Comparison of ENCODE assay signal across 28 cellular contexts in genomic region chr17:44687752-44688151, GRCh38. TPM values are rescaled to one million over a fixed set of nuclear protein-coding genes. Genes with fewer than 3 reads are reported as not detected.
DNase-seq lines count a peak whose midpoint lies in the region; ATAC-seq, FAIRE-seq and TF ChIP-seq lines count a peak whose summit lies in the region.
"Had no signal": no experiment of that assay in that cellular context is flagged by ENCODE, and none has a peak within 500 bp of the region (broad histone marks: within the 10 kb centered on the region; RNA-seq: fewer than 3 reads in every experiment).

No MANE protein-coding gene starts in this region.

- no peaks in the 10 kb centered on the region for H3K27me3 ChIP-seq in vagina
- H3K27me3 ChIP-seq: SJSA1 had no signal

- TF ChIP-seq CTCF in A549 (IDR thresholded peaks at IDR 0.05) (no peak), neural crest cell (conservative IDR thresholded peaks at IDR 0.05) (no peak), vagina (IDR thresholded peaks at IDR 0.05) (no peak)

- no peak for TF ChIP-seq EP300 in A549 (IDR thresholded peaks at IDR 0.05)

- no peak overlapping the region for H3K27ac Mint-ChIP-seq in neural crest cell (ENCODE audit: unreplicated experiment)
- H3K27ac Mint-ChIP-seq: CD8-positive, alpha-beta T cell had no signal

- H3K4me1 ChIP-seq in A549: peaks cover 21% of the 10 kb centered on the region
- peaks cover 20% of the 10 kb centered on the region for H3K4me1 ChIP-seq in vagina

- H3K4me2 ChIP-seq in A549: 0 out of 3 replicates have a peak overlapping the region, but pooled peaks have one; percentile 92

- intact Hi-C loops in vagina (cut with DNase I): no loop called here

- H3K36me3 Mint-ChIP-seq in neural crest cell (ENCODE audit: low read depth): no peaks in the 10 kb centered on the region

- DNase-seq in A549 (ENCODE audit: low read depth in 1 of 2, low spot score in 1 of 2) (no peak), LHCN-M2 (ENCODE audit: low read depth) (peak; percentile 35), fibroblast of peridontal ligament (ENCODE audit: extremely low read depth) (peak; percentile 36), neural crest cell (ENCODE audit: low read depth, low spot score) (no peak), T-helper 9 cell (no peak), CD1c-positive myeloid dendritic cell (ENCODE audit: extremely low spot score) (no peak), vagina (ENCODE audit: extremely low spot score in 2 of 2) (no peak)
- no peak for DNase-seq in activated CD8-positive, alpha-beta memory T cell treated with anti-CD3 and anti-CD28 coated beads, Interleukin-2, amount 50 U/mL, for 4 hours
- DNase-seq: AML-193; C1 segment of cervical spinal cord; Caco-2; CD8-positive, alpha-beta T cell; DMS79 treated with DMSO at 0.1 percent for 48 hours; HCEC 1CT; IMR-90; KG1; NCI-H1048; NCI-H1417; NCI-H1694; NCI-H2029 treated with DMSO at 0.1 percent for 48 hours; NCI-H526 treated with DMSO at 0.1 percent for 48 hours; Right ventricle myocardium superior; RPMI8226 had no signal

- H3K4me3 ChIP-seq in A549: no peak overlapping the region
- no peak overlapping the region for H3K4me3 ChIP-seq in vagina

- H3K27ac ChIP-seq in A549 (no peak overlapping the region), vagina (no peak overlapping the region)
- H3K27ac ChIP-seq: SJSA1 had no signal

- no peak for FAIRE-seq in A549 (lab: Jason Lieb, UNC)
- FAIRE-seq: A204.1, GM12892, GM19239, H1 had no signal

- WGBS in A549 (ENCODE audit: missing lambda C conversion rate): 95% methylated on average over 1 of the region's 1 CpG

- no peaks in the 10 kb centered on the region for H3K27me3 Mint-ChIP-seq in neural crest cell (ENCODE audit: low read depth)

- TF ChIP-seq POLR2A in A549 (IDR thresholded peaks at IDR 0.05; ENCODE audit: low read length) (no peak), vagina (IDR thresholded peaks at IDR 0.05) (no peak)

- no peak for ATAC-seq in A549
- ATAC-seq: CD8-positive, alpha-beta T cell had no signal

- H3K9me3 ChIP-seq in A549 (no peaks in the 10 kb centered on the region), vagina (no peaks in the 10 kb centered on the region)
- H3K9me3 ChIP-seq: Caco-2, SJSA1 had no signal

- H3K4me3 Mint-ChIP-seq in neural crest cell: peak overlapping the region; percentile 5

- CTCF ChIA-PET in A549 (lab: Yijun Ruan, JAX): interaction anchor here (0.6 to 3.2 kb wide), 7 partner anchors 9 to 220 kb away, joined by 3 to 24 read pairs (median 3); partner anchors contain the start of gene MEIOC

- TF ChIP-seq RAD21 in A549 (conservative IDR thresholded peaks at IDR 0.05 in 1 of 2, IDR thresholded peaks at IDR 0.05 in 1 of 2): no peak

- no peaks in the 10 kb centered on the region for H3K9me3 Mint-ChIP-seq in neural crest cell
- H3K9me3 Mint-ChIP-seq: CD8-positive, alpha-beta T cell had no signal

- H3K4me1 Mint-ChIP-seq in neural crest cell: peaks cover 19% of the 10 kb centered on the region

- H3K36me3 ChIP-seq in vagina: peaks cover 0 to 8% of the 10 kb centered on the region in 2 donors

- POLR2A ChIA-PET in A549 (lab: Yijun Ruan, JAX): interaction anchor here (0.7 kb wide), 1 partner anchor 21 kb away, joined by 5 read pairs; no protein-coding TSS in a partner anchor

TF ChIP-seq in A549, 52 proteins besides CTCF, POLR2A, EP300 and RAD21:
- TF ChIP-seq SREBF2 (IDR thresholded peaks at IDR 0.05): no peak
- TF ChIP-seq JUNB (IDR thresholded peaks at IDR 0.05): no peak
- no peak for TF ChIP-seq SMC3 (IDR thresholded peaks at IDR 0.05)
- TF ChIP-seq BCL3 (IDR thresholded peaks at IDR 0.05): no peak
- TF ChIP-seq HDAC2 (IDR thresholded peaks at IDR 0.05): no peak
- no peak for TF ChIP-seq TFCP2L1 (CRISPR knock-in tag; IDR thresholded peaks at IDR 0.05)
- TF ChIP-seq MYC (IDR thresholded peaks at IDR 0.05; ENCODE audit: borderline replicate concordance, low read length): no peak
- TF ChIP-seq HOXB13 (CRISPR knock-in tag; IDR thresholded peaks at IDR 0.05; ENCODE audit: low read depth): no peak
- TF ChIP-seq JUN (IDR thresholded peaks at IDR 0.05): no peak
- no peak for TF ChIP-seq ZFP36 (IDR thresholded peaks at IDR 0.05; ENCODE audit: borderline replicate concordance, partially characterized antibody)
- no peak for TF ChIP-seq ZSCAN20 (CRISPR knock-in tag; IDR thresholded peaks at IDR 0.05)
- TF ChIP-seq NPAS2 (CRISPR knock-in tag; IDR thresholded peaks at IDR 0.05; ENCODE audit: borderline replicate concordance): no peak
- no peak for TF ChIP-seq RARB (CRISPR knock-in tag; IDR thresholded peaks at IDR 0.05)

RNA-seq across cellular contexts. Expression of gene CCDC43, which starts 1.8 kb away (rescaled TPM):
- polyA plus RNA-seq in A549 (2011; rRNA removed) (24.1 and 34.3 TPM in 2 replicates), A549 (2017; fragmentation: RNase III; extraction: RNeasy Plus Mini Kit Qiagen cat#74134 plus additional on column Dnase treatment) (35.6 to 39.4 TPM (median 37.3 TPM) in 3 replicates)
- 6.8 and 8.2 TPM in 2 replicates for polyA plus RNA-seq in A549 (2012; cell fraction: cytosol; rRNA removed)
- 2.7 and 5.3 TPM in 2 replicates for polyA plus RNA-seq in A549 (2012; cell fraction: nucleus; rRNA removed)
- polyA minus RNA-seq in A549 (2011; rRNA and poly(A)+ RNA removed): 6.9 and 8.3 TPM in 2 replicates
- total RNA-seq in LHCN-M2 (2014; rRNA removed) (30.1 and 30.7 TPM in 2 replicates), neural crest cell (29.0 and 32.8 TPM in 2 replicates), vagina (15.5 TPM)
- polyA plus RNA-seq in LHCN-M2 (2012): 16.4 TPM

RNA-seq across cellular contexts. Expression of gene DBF4B, which starts 20.7 kb away (rescaled TPM):
- polyA plus RNA-seq in A549 (2011; rRNA removed) (16.5 and 16.9 TPM in 2 replicates), A549 (2017; fragmentation: RNase III; extraction: RNeasy Plus Mini Kit Qiagen cat#74134 plus additional on column Dnase treatment) (27.5 to 32.3 TPM (median 30.1 TPM) in 3 replicates)
- polyA plus RNA-seq in A549 (2012; cell fraction: cytosol; rRNA removed): 26.0 and 32.2 TPM in 2 replicates
- polyA plus RNA-seq in A549 (2012; cell fraction: nucleus; rRNA removed): 89.2 and 99.4 TPM in 2 replicates
- 18.9 and 19.3 TPM in 2 replicates for polyA minus RNA-seq in A549 (2011; rRNA and poly(A)+ RNA removed)
- total RNA-seq in LHCN-M2 (2014; rRNA removed) (14.4 and 14.5 TPM in 2 replicates), neural crest cell (50.2 and 51.1 TPM in 2 replicates), vagina (4.7 TPM)
- 8.1 TPM for polyA plus RNA-seq in LHCN-M2 (2012)

RNA-seq across cellular contexts. Expression of gene MEIOC, which starts 31.5 kb away (rescaled TPM):
- 18.0 and 18.2 TPM in 2 replicates for polyA plus RNA-seq in A549 (2011; rRNA removed)
- polyA plus RNA-seq in A549 (2012; cell fraction: cytosol; rRNA removed): 3.3 and 4.1 TPM in 2 replicates
- 1.3 and 3.1 TPM in 2 replicates for polyA plus RNA-seq in A549 (2012; cell fraction: nucleus; rRNA removed)
- 5.9 to 7.2 TPM (median 6.9 TPM) in 3 replicates for polyA plus RNA-seq in A549 (2017; fragmentation: RNase III; extraction: RNeasy Plus Mini Kit Qiagen cat#74134 plus additional on column Dnase treatment)
- 2.8 and 8.5 TPM in 2 replicates for polyA minus RNA-seq in A549 (2011; rRNA and poly(A)+ RNA removed)
- 0.17 TPM in 1 of 2 replicates, not detected in the other for total RNA-seq in LHCN-M2 (2014; rRNA removed)
- polyA plus RNA-seq in LHCN-M2 (2012): 0.22 TPM
- 0.70 and 1.3 TPM in 2 replicates for total RNA-seq in neural crest cell
- total RNA-seq in vagina: not detected
- total RNA-seq: Caco-2; CD8-positive, alpha-beta T cell; Right ventricle myocardium superior had no signal

Comparison
In these comparisons a context has a peak if more than half of its experiments do, and no peak if none do; other contexts are left out.
1. DNase-seq: peak in LHCN-M2 (single experiment) and fibroblast of peridontal ligament (single experiment); none in A549 (0 of 2), neural crest cell (single experiment), T-helper 9 cell (single experiment), CD1c-positive myeloid dendritic cell (single experiment), activated CD8-positive, alpha-beta memory T cell treated with anti-CD3 and anti-CD28 coated beads, Interleukin-2, amount 50 U/mL, for 4 hours (single experiment) and vagina (0 of 2).